ENCODE assay signal across 8 cellular contexts in the genomic region with DNA sequence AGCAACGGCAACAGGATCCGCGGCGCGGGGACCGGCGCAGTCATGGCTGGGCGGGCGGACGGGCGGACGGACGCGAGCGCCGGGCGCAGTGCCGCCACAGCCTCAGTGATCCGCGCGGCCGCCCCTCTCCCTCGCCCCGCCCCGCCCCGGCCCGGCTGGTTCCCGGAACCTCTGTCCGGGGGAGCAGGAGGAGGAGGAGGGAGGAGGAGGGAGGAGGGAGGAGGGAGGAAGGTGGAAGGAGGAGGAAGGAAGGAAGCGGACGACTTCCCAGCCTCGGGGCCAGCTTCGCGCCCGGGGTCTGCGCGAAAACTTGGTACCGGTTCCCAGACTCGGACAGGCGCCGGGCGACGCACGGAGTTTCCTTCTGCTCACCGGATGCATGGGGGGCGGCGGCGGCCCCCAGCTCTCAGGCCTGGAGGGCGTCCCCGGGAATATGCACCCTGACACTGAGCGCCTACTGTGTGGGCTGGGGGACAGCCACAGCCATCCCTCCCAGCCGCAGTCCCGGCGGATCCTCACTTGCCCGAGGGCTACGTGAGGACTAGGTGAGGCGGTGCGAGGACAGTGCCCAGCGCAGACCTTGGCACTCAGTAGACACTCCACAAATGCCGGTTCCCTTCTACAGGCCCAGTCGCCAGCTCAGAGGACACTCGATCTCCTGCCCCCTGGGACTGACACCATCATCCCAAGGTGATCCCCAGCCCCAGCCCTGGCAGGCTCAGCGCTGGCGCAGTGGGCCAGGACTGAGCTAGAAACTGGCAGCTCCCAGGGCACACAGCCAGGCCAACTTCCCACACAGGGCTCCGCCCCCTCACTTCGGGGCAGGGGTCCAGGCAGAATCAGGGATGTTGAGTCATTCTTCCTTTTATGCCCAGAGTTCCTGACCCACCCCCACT. TPM values are rescaled to one million over a fixed set of nuclear protein-coding genes. Genes with fewer than 3 reads are reported as not detected.
A peak's percentile ranks its signal among the peaks of the same experiment; 100 is the strongest.
DNase-seq lines count a peak whose midpoint lies in the region; ATAC-seq and TF ChIP-seq lines count a peak whose summit lies in the region.

A gene with protein sequence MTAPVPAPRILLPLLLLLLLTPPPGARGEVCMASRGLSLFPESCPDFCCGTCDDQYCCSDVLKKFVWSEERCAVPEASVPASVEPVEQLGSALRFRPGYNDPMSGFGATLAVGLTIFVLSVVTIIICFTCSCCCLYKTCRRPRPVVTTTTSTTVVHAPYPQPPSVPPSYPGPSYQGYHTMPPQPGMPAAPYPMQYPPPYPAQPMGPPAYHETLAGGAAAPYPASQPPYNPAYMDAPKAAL (minus strand): TSS at position 124 of the 896 bp plus-strand sequence. CDS start 80 bp downstream, at position 44.

- peaks cover 0 to 12% of the 10 kb centered on the region in 2 donors for H3K36me3 ChIP-seq in ascending aorta
- no peaks in the 10 kb centered on the region for H3K36me3 ChIP-seq in prostate gland

- TF ChIP-seq CTCF in HFF-Myc (IDR thresholded peaks at IDR 0.05; ENCODE audit: low read depth, low read length, missing control alignments) = no peak
- no peak for TF ChIP-seq CTCF in ascending aorta (IDR thresholded peaks at IDR 0.05)
- no peak for TF ChIP-seq CTCF in prostate gland (IDR thresholded peaks at IDR 0.05)

- H3K4me3 ChIP-seq in HFF-Myc (replicated peaks; ENCODE audit: low read depth, low read length) = peak within 1 kb of the TSS; percentile 62
- peak within 1 kb of the TSS; percentile 80 to 87 for H3K4me3 ChIP-seq in ascending aorta
- peak within 1 kb of the TSS; percentile 74 to 77 for H3K4me3 ChIP-seq in prostate gland

- H3K9me3 ChIP-seq in ascending aorta (no peaks in the 10 kb centered on the region), prostate gland (no peaks in the 10 kb centered on the region)

- ATAC-seq in left ventricle myocardium superior = peak; percentile 92
- no peak for ATAC-seq in HG02981 (IDR thresholded peaks at IDR 0.05; ENCODE audit: unreplicated experiment)

- TF ChIP-seq POLR2A in prostate gland (IDR thresholded peaks at IDR 0.05) = peak; percentile 55

- H3K27me3 ChIP-seq in ascending aorta = no peaks in the 10 kb centered on the region
- no peaks in the 10 kb centered on the region for H3K27me3 ChIP-seq in prostate gland (replicated peaks; ENCODE audit: insufficient read depth)

- DNase-seq in C1 segment of cervical spinal cord (lab: John Stamatoyannopoulos, UW) = peak in 12 of 14 donors; percentile 17 to 91 (median 41)
- no peak for DNase-seq in HFF-Myc (ENCODE audit: extremely low read depth, low read depth)
- DNase-seq in T-helper 1 cell = peak in 4 of 5 donors; percentile 30 to 57 (median 40)
- peak; percentile 80 to 96 for DNase-seq in ascending aorta (ENCODE audit: low spot score in 2 of 2)
- DNase-seq in left ventricle myocardium superior = peak; percentile 90
- DNase-seq in prostate gland (ENCODE audit: low spot score) = peak; percentile 74
- DNase-seq in DMS79 (lab: John Stamatoyannopoulos, UW) = no peak

- peaks cover 0 to 23% of the 10 kb centered on the region in 2 donors for H3K4me1 ChIP-seq in ascending aorta
- peaks cover 10% of the 10 kb centered on the region for H3K4me1 ChIP-seq in prostate gland (replicated peaks)

- peak within 1 kb of the TSS; percentile 97 to 98 for H3K27ac ChIP-seq in ascending aorta
- peak within 1 kb of the TSS; percentile 93 to 97 for H3K27ac ChIP-seq in prostate gland

- WGBS in prostate gland = 1% methylated on average over 32 of the region's 66 CpGs

- intact Hi-C loops in ascending aorta (cut with DNase I) (loop anchor here (1.0 to 5.0 kb wide), 5 partner anchors 31 to 102 kb away; a partner anchor contains a TSS), left ventricle myocardium superior (cut with micrococcal nuclease) (no loop called here), prostate gland (cut with DNase I) (no loop called here)

RNA-seq across cellular contexts. Expression of the gene that starts here (rescaled TPM):
- total RNA-seq in ascending aorta = 218 TPM
- total RNA-seq in left ventricle myocardium superior = 39.1 TPM
- total RNA-seq in prostate gland = 100 to 1,000 TPM; 152 to 231 TPM

Comparison
In these comparisons a context has a peak if more than half of its experiments do, and no peak if none do; other contexts are left out.
1. DNase-seq: peak in C1 segment of cervical spinal cord (12 of 14), T-helper 1 cell (4 of 5), ascending aorta (2 of 2), left ventricle myocardium superior (single experiment) and prostate gland (single experiment); none in HFF-Myc (single experiment) and DMS79 (single experiment).
2. Peak in every context shown above with its lines, with median percentiles within 50 percentile points of each other: H3K4me3 ChIP-seq.